Comparison of ENCODE assay signal across 9 cellular contexts in the genomic region with DNA sequence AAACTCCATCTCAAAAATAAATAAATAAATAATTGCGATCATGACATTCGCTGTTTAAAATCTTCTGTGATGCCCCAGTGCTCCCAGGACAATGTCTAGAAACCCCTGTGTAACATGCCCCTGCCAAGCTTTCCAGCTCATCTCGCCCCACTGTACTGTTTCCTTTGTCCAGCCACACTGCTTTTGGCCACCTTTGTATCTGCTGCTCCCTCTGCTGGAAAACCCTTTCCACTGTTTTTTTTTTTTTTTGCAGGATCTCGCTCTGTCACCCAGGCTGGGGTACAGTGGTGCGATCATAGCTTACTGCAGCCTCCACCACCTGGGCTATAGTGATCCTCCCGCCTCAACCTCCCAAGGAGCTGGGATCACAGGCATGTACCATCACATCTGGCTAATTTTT. TPM values are rescaled to one million over a fixed set of nuclear protein-coding genes. Genes with fewer than 3 reads are reported as not detected.
DNase-seq lines count a peak whose midpoint lies in the region; ATAC-seq and TF ChIP-seq lines count a peak whose summit lies in the region.
"Had no signal": no experiment of that assay in that cellular context is flagged by ENCODE, and none has a peak within 500 bp of the region (broad histone marks: within the 10 kb centered on the region; RNA-seq: fewer than 3 reads in every experiment).

No MANE protein-coding gene starts in this region.

- H3K36me3 ChIP-seq in BLaER1 treated with 17β-estradiol and CSF1 and Interleukin-3, amounts not matched to agents 10 nM and 100 nM, result peaks cover 91 to 98% (median 95%) of the 10 kb centered on the region in 11 experiments
- H3K36me3 ChIP-seq: right lobe of liver had no signal

- TF ChIP-seq CTCF in fibroblast of the aortic adventitia (IDR thresholded peaks at IDR 0.05; ENCODE audit: insufficient read depth, low read length), result peak; percentile 45

- H3K4me1 ChIP-seq in BLaER1 treated with 17β-estradiol and CSF1 and Interleukin-3, amounts not matched to agents 10 nM and 100 nM, result peaks cover 38 to 54% (median 49%) of the 10 kb centered on the region in 10 experiments

- H4K20me1 ChIP-seq in BLaER1 treated with 17β-estradiol and CSF1 and Interleukin-3, amounts not matched to agents 10 nM and 100 nM, result peaks cover 33 to 100% (median 94%) of the 10 kb centered on the region in 11 experiments

- H3K4me3 ChIP-seq in BLaER1 treated with 17β-estradiol and CSF1 and Interleukin-3, amounts not matched to agents 10 nM and 100 nM, result no peak overlapping the region
- H3K4me3 ChIP-seq in fibroblast of the aortic adventitia (ENCODE audit: low read depth, low read length), result no peak overlapping the region
- H3K4me3 ChIP-seq: right lobe of liver had no signal

- H3K27me3 ChIP-seq in BLaER1 treated with 17β-estradiol and CSF1 and Interleukin-3, amounts not matched to agents 10 nM and 100 nM, result no peaks in the 10 kb centered on the region
- H3K27me3 ChIP-seq: right lobe of liver had no signal

- no peak overlapping the region for H3K9ac ChIP-seq in BLaER1 treated with 17β-estradiol and CSF1 and Interleukin-3, amounts not matched to agents 10 nM and 100 nM

- peaks cover 0 to 10% (median 0%) of the 10 kb centered on the region in 11 experiments; a peak in 7 of 22 replicates for H3K9me3 ChIP-seq in BLaER1 treated with 17β-estradiol and CSF1 and Interleukin-3, amounts not matched to agents 10 nM and 100 nM (replicated peaks in 1 of 11)
- H3K9me3 ChIP-seq: right lobe of liver had no signal

- ATAC-seq in HG03571 (IDR thresholded peaks at IDR 0.05; ENCODE audit: unreplicated experiment), result no peak
- ATAC-seq in HG03521 (IDR thresholded peaks at IDR 0.05; ENCODE audit: unreplicated experiment), result no peak
- ATAC-seq: activated CD8-positive, alpha-beta T cell treated with anti-CD3 and anti-CD28 coated beads for 36 hours; esophagus mucosa had no signal

- DNase-seq in NCI-H526 treated with DMSO at 0.1 percent for 48 hours (lab: John Stamatoyannopoulos, UW) (peak; percentile 11), fibroblast of the aortic adventitia (ENCODE audit: low read depth) (no peak), T-helper 2 cell (no peak)
- DNase-seq: activated CD8-positive, alpha-beta T cell treated with anti-CD3 and anti-CD28 coated beads for 36 hours; right lobe of liver had no signal

- H3K4me2 ChIP-seq in BLaER1 treated with 17β-estradiol and CSF1 and Interleukin-3, amounts not matched to agents 10 nM and 100 nM, result peak overlapping the region in 7 of 11 experiments; percentile 84 to 98 (median 92); a peak in 8 of 22 replicates

- peak overlapping the region in 7 of 11 experiments; percentile 5 to 89 (median 79); a peak in 6 of 22 replicates for H3K27ac ChIP-seq in BLaER1 treated with 17β-estradiol and CSF1 and Interleukin-3, amounts not matched to agents 10 nM and 100 nM
- H3K27ac ChIP-seq: right lobe of liver had no signal

RNA-seq across cellular contexts. Expression of a gene that starts 7.5 kb away (rescaled TPM):
- total RNA-seq in fibroblast of the aortic adventitia (ENCODE audit: low replicate concordance), result 46.3 and 73.6 TPM in 2 replicates

RNA-seq across cellular contexts. Expression of a gene that starts 22.8 kb away (rescaled TPM):
- total RNA-seq in fibroblast of the aortic adventitia (ENCODE audit: low replicate concordance), result 0.27 and 1.1 TPM in 2 replicates

RNA-seq across cellular contexts. Expression of a gene that starts 43.1 kb away (rescaled TPM):
- total RNA-seq in fibroblast of the aortic adventitia (ENCODE audit: low replicate concordance), result 14.0 and 34.8 TPM in 2 replicates

RNA-seq across cellular contexts. Expression of a gene that starts 50.6 kb away (rescaled TPM):
- total RNA-seq in fibroblast of the aortic adventitia (ENCODE audit: low replicate concordance), result 0.09 TPM in 1 of 2 replicates, not detected in the other

RNA-seq across cellular contexts. Expression of a gene that starts 53.4 kb away (rescaled TPM):
- not detected in 2 replicates for total RNA-seq in fibroblast of the aortic adventitia (ENCODE audit: low replicate concordance)
- total RNA-seq: activated CD8-positive, alpha-beta T cell treated with anti-CD3 and anti-CD28 coated beads for 36 hours; esophagus mucosa; right lobe of liver had no signal
